ENCODE assay signal across 8 cellular contexts in genomic region chr13:78121459-78122348, GRCh38.
A peak's percentile ranks its signal among the peaks of the same experiment; 100 is the strongest.
DNase-seq lines count a peak whose midpoint lies in the region; ATAC-seq, FAIRE-seq and TF ChIP-seq lines count a peak whose summit lies in the region.

No MANE protein-coding gene starts in this region.

- POLR2A ChIA-PET in HepG2 (lab: Yijun Ruan, JAX) = no interaction called here

- in situ Hi-C loops in HepG2 (cut with HindIII; ENCODE audit: extremely low pct_ligation_motif_present, low pct_unique_long_range_greater_than_20kb) = loop anchor here (5.0 to 25.0 kb wide), 2 partner anchors 344 to 509 kb away; no protein-coding TSS in a partner anchor

- DNase-seq in COLO668 (lab: John Stamatoyannopoulos, UW; ENCODE audit: unreplicated experiment) (peak; percentile 56), RWPE2 (ENCODE audit: low spot score) (no peak), cerebellar cortex (ENCODE audit: low spot score) (peak; percentile 63), HepG2 (ENCODE audit: low spot score) (peak; percentile 37), cortex of kidney (lab: John Stamatoyannopoulos, UW) (no peak)
- DNase-seq in stimulated activated naive CD8-positive, alpha-beta T cell treated with anti-CD3 and anti-CD28 coated beads, Interleukin-15, Interleukin-2, amounts not matched to agents 100 U/mL and 50 U/mL, for 24 hours = peak; percentile 36

- no peak overlapping the region for H3K4me3 ChIP-seq in RWPE2 (ENCODE audit: severe bottlenecking)
- H3K4me3 ChIP-seq in HepG2 (replicated peaks in 1 of 3; ENCODE audit: insufficient read depth in 1 of 3, low read depth in 2 of 3, low read length in 3 of 3) = no peak overlapping the region

- FAIRE-seq in HepG2 (lab: Jason Lieb, UNC) = peak; percentile 64

- WGBS in HepG2 (ENCODE audit: low lambda C conversion rate) = 19% methylated on average over 13 of the region's 13 CpGs

- no peak overlapping the region for H3K9ac ChIP-seq in HepG2 (ENCODE audit: insufficient read depth, low read depth, low read length)

- H3K4me2 ChIP-seq in HepG2 (ENCODE audit: low read depth, low read length) = no peak overlapping the region

- ATAC-seq in GM19035 (IDR thresholded peaks at IDR 0.05; ENCODE audit: unreplicated experiment) (peak; percentile 67), RWPE2 (ENCODE audit: low read depth) (no peak), HepG2 (peak; percentile 35; the same call in 1 of the 3 replicates)
- ATAC-seq in stimulated activated naive CD8-positive, alpha-beta T cell treated with anti-CD3 and anti-CD28 coated beads, Interleukin-15, Interleukin-2, amounts not matched to agents 100 U/mL and 50 U/mL, for 24 hours = no peak

- H4K20me1 ChIP-seq in HepG2 (ENCODE audit: insufficient read depth, low read length) = no peaks in the 10 kb centered on the region

- peaks cover 5% of the 10 kb centered on the region for H3K27me3 ChIP-seq in RWPE2 (ENCODE audit: insufficient read depth, poor library complexity, severe bottlenecking)
- H3K27me3 ChIP-seq in HepG2 (ENCODE audit: control insufficient read depth in 1 of 2, insufficient read depth in 2 of 2, low read length in 2 of 2) = no peaks in the 10 kb centered on the region

- H3K36me3 ChIP-seq in RWPE2 (ENCODE audit: low read depth) = no peaks in the 10 kb centered on the region
- H3K36me3 ChIP-seq in HepG2 (replicated peaks in 1 of 2; ENCODE audit: control insufficient read depth in 1 of 2, insufficient read depth in 2 of 2, low read length in 2 of 2) = no peaks in the 10 kb centered on the region

- H3K27ac ChIP-seq in RWPE2 (ENCODE audit: poor library complexity, severe bottlenecking) = no peak overlapping the region
- H3K27ac ChIP-seq in HepG2 (ENCODE audit: extremely low read length, insufficient read depth, low read length) = no peak overlapping the region

- TF ChIP-seq POLR2A in HepG2 (IDR thresholded peaks at IDR 0.05; ENCODE audit: insufficient read depth in 1 of 2, low read depth in 2 of 2, low read length in 2 of 2) = no peak

- H2AFZ ChIP-seq in HepG2 (ENCODE audit: low read length) = no peak overlapping the region

- TF ChIP-seq CTCF in RWPE2 (IDR thresholded peaks at IDR 0.05; ENCODE audit: poor library complexity, severe bottlenecking) = peak; percentile 86
- peak; percentile 70 for TF ChIP-seq CTCF in HepG2 (CRISPR knock-in tag; IDR thresholded peaks at IDR 0.05)

- CTCF ChIA-PET in HepG2 (lab: Yijun Ruan, JAX; ENCODE audit: low intra/inter-chr PET ratio, low total read pairs) = interaction anchor here (0.7 to 2.1 kb wide), 2 partner anchors 339 to 342 kb away, joined by 3 to 24 read pairs; no protein-coding TSS in a partner anchor

- intact Hi-C loops in HepG2 (cut with micrococcal nuclease; ENCODE audit: unreplicated experiment) = no loop called here

- peak; percentile 75 for TF ChIP-seq RAD21 in Ishikawa (IDR thresholded peaks at IDR 0.05; ENCODE audit: low read depth)
- TF ChIP-seq RAD21 in HepG2 (CRISPR knock-in tag; IDR thresholded peaks at IDR 0.05) = no peak

- no peaks in the 10 kb centered on the region for H3K79me2 ChIP-seq in HepG2 (ENCODE audit: insufficient read depth, low read length)

- H3K4me1 ChIP-seq in RWPE2 (ENCODE audit: insufficient read depth, poor library complexity, severe bottlenecking) (no peaks in the 10 kb centered on the region), HepG2 (ENCODE audit: insufficient read depth, low read length) (no peaks in the 10 kb centered on the region)

- no TSS peak for BruUV-seq in HepG2 (replicated peaks; lab: Mats Ljungman, UMichigan)

- no peaks in the 10 kb centered on the region for H3K9me3 ChIP-seq in RWPE2 (ENCODE audit: severe bottlenecking)
- no peaks in the 10 kb centered on the region for H3K9me3 ChIP-seq in HepG2 (ENCODE audit: low read length)

- no peak for TF ChIP-seq EP300 in Ishikawa (IDR thresholded peaks at IDR 0.05; ENCODE audit: borderline replicate concordance)
- TF ChIP-seq EP300 in HepG2 (IDR thresholded peaks at IDR 0.05; ENCODE audit: low read depth in 2 of 2, low read length in 2 of 2) = no peak
- TF ChIP-seq EP300 in HepG2 (CRISPR knock-in tag; IDR thresholded peaks at IDR 0.05; ENCODE audit: borderline replicate concordance) = no peak

TF ChIP-seq in Ishikawa, 13 proteins besides CTCF, POLR2A, EP300 and RAD21 (continues in another document):
- no peak for TF ChIP-seq FOXM1 (IDR thresholded peaks at IDR 0.05; ENCODE audit: borderline replicate concordance, low read depth)
- TF ChIP-seq TAF1 (IDR thresholded peaks at IDR 0.05; ENCODE audit: low read depth) = no peak
- TF ChIP-seq YY1 (IDR thresholded peaks at IDR 0.05; ENCODE audit: low read depth) = no peak
- no peak for TF ChIP-seq CEBPB (IDR thresholded peaks at IDR 0.05)
- TF ChIP-seq ZBTB7A (IDR thresholded peaks at IDR 0.05; ENCODE audit: low read depth) = no peak
- TF ChIP-seq, protein P1, sequence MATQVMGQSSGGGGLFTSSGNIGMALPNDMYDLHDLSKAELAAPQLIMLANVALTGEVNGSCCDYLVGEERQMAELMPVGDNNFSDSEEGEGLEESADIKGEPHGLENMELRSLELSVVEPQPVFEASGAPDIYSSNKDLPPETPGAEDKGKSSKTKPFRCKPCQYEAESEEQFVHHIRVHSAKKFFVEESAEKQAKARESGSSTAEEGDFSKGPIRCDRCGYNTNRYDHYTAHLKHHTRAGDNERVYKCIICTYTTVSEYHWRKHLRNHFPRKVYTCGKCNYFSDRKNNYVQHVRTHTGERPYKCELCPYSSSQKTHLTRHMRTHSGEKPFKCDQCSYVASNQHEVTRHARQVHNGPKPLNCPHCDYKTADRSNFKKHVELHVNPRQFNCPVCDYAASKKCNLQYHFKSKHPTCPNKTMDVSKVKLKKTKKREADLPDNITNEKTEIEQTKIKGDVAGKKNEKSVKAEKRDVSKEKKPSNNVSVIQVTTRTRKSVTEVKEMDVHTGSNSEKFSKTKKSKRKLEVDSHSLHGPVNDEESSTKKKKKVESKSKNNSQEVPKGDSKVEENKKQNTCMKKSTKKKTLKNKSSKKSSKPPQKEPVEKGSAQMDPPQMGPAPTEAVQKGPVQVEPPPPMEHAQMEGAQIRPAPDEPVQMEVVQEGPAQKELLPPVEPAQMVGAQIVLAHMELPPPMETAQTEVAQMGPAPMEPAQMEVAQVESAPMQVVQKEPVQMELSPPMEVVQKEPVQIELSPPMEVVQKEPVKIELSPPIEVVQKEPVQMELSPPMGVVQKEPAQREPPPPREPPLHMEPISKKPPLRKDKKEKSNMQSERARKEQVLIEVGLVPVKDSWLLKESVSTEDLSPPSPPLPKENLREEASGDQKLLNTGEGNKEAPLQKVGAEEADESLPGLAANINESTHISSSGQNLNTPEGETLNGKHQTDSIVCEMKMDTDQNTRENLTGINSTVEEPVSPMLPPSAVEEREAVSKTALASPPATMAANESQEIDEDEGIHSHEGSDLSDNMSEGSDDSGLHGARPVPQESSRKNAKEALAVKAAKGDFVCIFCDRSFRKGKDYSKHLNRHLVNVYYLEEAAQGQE (IDR thresholded peaks at IDR 0.05; ENCODE audit: low read depth) = no peak
- TF ChIP-seq MAX (IDR thresholded peaks at IDR 0.05) = no peak
- TF ChIP-seq TCF12 (IDR thresholded peaks at IDR 0.05; ENCODE audit: low read depth) = no peak

TF ChIP-seq in HepG2, 621 proteins besides CTCF, POLR2A, EP300 and RAD21:
- no peak for TF ChIP-seq MEF2D (CRISPR knock-in tag; IDR thresholded peaks at IDR 0.05)
- peak; percentile 43; the same call in 1 of the 2 replicates for TF ChIP-seq SMC3 (IDR thresholded peaks at IDR 0.05; ENCODE audit: low read length)
- no peak for TF ChIP-seq KLF12 (CRISPR knock-in tag; IDR thresholded peaks at IDR 0.05; ENCODE audit: borderline replicate concordance)
- TF ChIP-seq ZEB1 (IDR thresholded peaks at IDR 0.05; ENCODE audit: insufficient replicate concordance, low read depth) = no peak
- no peak for TF ChIP-seq ZNF674 (CRISPR knock-in tag; IDR thresholded peaks at IDR 0.05; ENCODE audit: low read depth)
- no peak for TF ChIP-seq CREB1 (IDR thresholded peaks at IDR 0.05)
- no peak for TF ChIP-seq CREB1 (CRISPR knock-in tag; IDR thresholded peaks at IDR 0.05)
- no peak for TF ChIP-seq ZBTB1 (CRISPR knock-in tag; IDR thresholded peaks at IDR 0.05; ENCODE audit: borderline replicate concordance)
- TF ChIP-seq PLRG1 (conservative IDR thresholded peaks at IDR 0.05) = no peak
- TF ChIP-seq, protein P2, sequence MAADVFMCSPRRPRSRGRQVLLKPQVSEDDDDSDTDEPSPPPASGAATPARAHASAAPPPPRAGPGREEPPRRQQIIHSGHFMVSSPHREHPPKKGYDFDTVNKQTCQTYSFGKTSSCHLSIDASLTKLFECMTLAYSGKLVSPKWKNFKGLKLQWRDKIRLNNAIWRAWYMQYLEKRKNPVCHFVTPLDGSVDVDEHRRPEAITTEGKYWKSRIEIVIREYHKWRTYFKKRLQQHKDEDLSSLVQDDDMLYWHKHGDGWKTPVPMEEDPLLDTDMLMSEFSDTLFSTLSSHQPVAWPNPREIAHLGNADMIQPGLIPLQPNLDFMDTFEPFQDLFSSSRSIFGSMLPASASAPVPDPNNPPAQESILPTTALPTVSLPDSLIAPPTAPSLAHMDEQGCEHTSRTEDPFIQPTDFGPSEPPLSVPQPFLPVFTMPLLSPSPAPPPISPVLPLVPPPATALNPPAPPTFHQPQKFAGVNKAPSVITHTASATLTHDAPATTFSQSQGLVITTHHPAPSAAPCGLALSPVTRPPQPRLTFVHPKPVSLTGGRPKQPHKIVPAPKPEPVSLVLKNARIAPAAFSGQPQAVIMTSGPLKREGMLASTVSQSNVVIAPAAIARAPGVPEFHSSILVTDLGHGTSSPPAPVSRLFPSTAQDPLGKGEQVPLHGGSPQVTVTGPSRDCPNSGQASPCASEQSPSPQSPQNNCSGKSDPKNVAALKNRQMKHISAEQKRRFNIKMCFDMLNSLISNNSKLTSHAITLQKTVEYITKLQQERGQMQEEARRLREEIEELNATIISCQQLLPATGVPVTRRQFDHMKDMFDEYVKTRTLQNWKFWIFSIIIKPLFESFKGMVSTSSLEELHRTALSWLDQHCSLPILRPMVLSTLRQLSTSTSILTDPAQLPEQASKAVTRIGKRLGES (CRISPR knock-in tag; IDR thresholded peaks at IDR 0.05; ENCODE audit: borderline replicate concordance) = no peak
- TF ChIP-seq STAG1 (CRISPR knock-in tag; IDR thresholded peaks at IDR 0.05) = peak; percentile 52
- TF ChIP-seq RXRA (CRISPR knock-in tag; IDR thresholded peaks at IDR 0.05) = no peak
- no peak for TF ChIP-seq FOXO4 (CRISPR knock-in tag; conservative IDR thresholded peaks at IDR 0.05)

Comparison
In these comparisons a context has a peak if more than half of its experiments do, and no peak if none do; other contexts are left out.
1. DNase-seq: peak in COLO668 (single experiment), cerebellar cortex (single experiment), HepG2 (single experiment) and stimulated activated naive CD8-positive, alpha-beta T cell treated with anti-CD3 and anti-CD28 coated beads, Interleukin-15, Interleukin-2, amounts not matched to agents 100 U/mL and 50 U/mL, for 24 hours (single experiment); none in RWPE2 (single experiment) and cortex of kidney (single experiment).
2. ATAC-seq: peak in GM19035 (single experiment) and HepG2 (single experiment); none in RWPE2 (single experiment) and stimulated activated naive CD8-positive, alpha-beta T cell treated with anti-CD3 and anti-CD28 coated beads, Interleukin-15, Interleukin-2, amounts not matched to agents 100 U/mL and 50 U/mL, for 24 hours (single experiment).